In genomic region chrX:39491548-39492297, GRCh38 we compare ENCODE assay signal across 8 cellular contexts.
A peak's percentile ranks its signal among the peaks of the same experiment; 100 is the strongest.
DNase-seq lines count a peak whose midpoint lies in the region; ATAC-seq and TF ChIP-seq lines count a peak whose summit lies in the region.

No MANE protein-coding gene starts in this region.

- no peaks in the 10 kb centered on the region for H3K9me2 ChIP-seq in SU-DHL-6 (replicated peaks; ENCODE audit: insufficient read depth, low read length)

- H3K79me2 ChIP-seq in SU-DHL-6 (ENCODE audit: insufficient read depth, low read length) = no peaks in the 10 kb centered on the region
- H3K79me2 ChIP-seq in mammary epithelial cell (ENCODE audit: insufficient read depth, low read length) = no peaks in the 10 kb centered on the region

- POLR2A ChIA-PET in HEK293 (lab: Yijun Ruan, JAX) = no interaction called here

- peaks cover 0 to 1% (median 0%) of the 10 kb centered on the region in 7 donors for H3K9me3 Mint-ChIP-seq in CD4-positive, CD25-positive, alpha-beta regulatory T cell

- peaks cover 4% of the 10 kb centered on the region for H3K36me3 Mint-ChIP-seq in CD4-positive, CD25-positive, alpha-beta regulatory T cell

- BruUV-seq in mammary epithelial cell (replicated peaks; lab: Mats Ljungman, UMichigan) = no TSS peak

- peaks cover 18% of the 10 kb centered on the region for H3K4me1 ChIP-seq in CD4-positive, CD25-positive, alpha-beta regulatory T cell (ENCODE audit: control insufficient read depth, insufficient read depth, low read length, poor library complexity, severe bottlenecking)
- H3K4me1 ChIP-seq in HEK293 (ENCODE audit: control insufficient read depth, insufficient read depth, low read length) (no peaks in the 10 kb centered on the region), mammary epithelial cell (ENCODE audit: insufficient read depth, low read length) (no peaks in the 10 kb centered on the region)

- no peaks in the 10 kb centered on the region for H3K27me3 Mint-ChIP-seq in CD4-positive, CD25-positive, alpha-beta regulatory T cell

- 81% methylated on average over 6 of the region's 10 CpGs for WGBS in mammary epithelial cell (ENCODE audit: low coverage, missing lambda C conversion rate)

- H3K36me3 ChIP-seq in CD4-positive, CD25-positive, alpha-beta regulatory T cell (ENCODE audit: control insufficient read depth, insufficient read depth, low read length) = no peaks in the 10 kb centered on the region
- H3K36me3 ChIP-seq in HEK293 (ENCODE audit: control insufficient read depth in 2 of 2, insufficient read depth in 1 of 2, low read length in 2 of 2) (no peaks in the 10 kb centered on the region), SU-DHL-6 (ENCODE audit: low read length) (no peaks in the 10 kb centered on the region), mammary epithelial cell (ENCODE audit: insufficient read depth, low read length) (no peaks in the 10 kb centered on the region)

- ATAC-seq in CD4-positive, CD25-positive, alpha-beta regulatory T cell (ENCODE audit: low read depth in 2 of 2) = peak; percentile 77 to 88

- H4K20me1 ChIP-seq in SU-DHL-6 (ENCODE audit: low read depth, low read length) = no peaks in the 10 kb centered on the region
- H4K20me1 ChIP-seq in mammary epithelial cell (ENCODE audit: insufficient read depth, low read length) = no peaks in the 10 kb centered on the region

- CTCF ChIA-PET in HEK293 (lab: Yijun Ruan, JAX) = interaction anchor here (0.6 kb wide), 1 partner anchor 291 kb away, joined by 3 read pairs; no protein-coding TSS in a partner anchor
- CTCF ChIA-PET in mammary epithelial cell (lab: Charles Lee; ENCODE audit: low non-redundant PET) = no interaction called here

- no peaks in the 10 kb centered on the region for H3K27me3 ChIP-seq in CD4-positive, CD25-positive, alpha-beta regulatory T cell (ENCODE audit: control insufficient read depth, insufficient read depth, low read length)
- H3K27me3 ChIP-seq in SU-DHL-6 (ENCODE audit: low read length) = no peaks in the 10 kb centered on the region
- no peaks in the 10 kb centered on the region for H3K27me3 ChIP-seq in mammary epithelial cell (ENCODE audit: insufficient read depth, low read length)

- H3K9me3 ChIP-seq in CD4-positive, CD25-positive, alpha-beta regulatory T cell (ENCODE audit: control insufficient read depth in 2 of 2, low read length in 2 of 2) = no peaks in the 10 kb centered on the region
- H3K9me3 ChIP-seq in HEK293 (ENCODE audit: control insufficient read depth, insufficient read depth, low read depth, low read length) (no peaks in the 10 kb centered on the region), SU-DHL-6 (ENCODE audit: insufficient read depth, low read length) (no peaks in the 10 kb centered on the region), mammary epithelial cell (replicated peaks; ENCODE audit: insufficient read depth, low read length) (no peaks in the 10 kb centered on the region)

- no peak overlapping the region for H3K9ac ChIP-seq in SU-DHL-6 (ENCODE audit: low read length)
- H3K9ac ChIP-seq in mammary epithelial cell (ENCODE audit: insufficient read depth, low read length) = no peak overlapping the region

- dilution Hi-C loops in mammary epithelial cell (cut with HindIII; ENCODE audit: low sequenced_read_pairs) = no loop called here

- no peaks in the 10 kb centered on the region for H3F3A ChIP-seq in SU-DHL-6 (ENCODE audit: insufficient read depth)

- H3K4me2 ChIP-seq in SU-DHL-6 (ENCODE audit: low read depth, low read length, poor library complexity, severe bottlenecking) = peak overlapping the region; percentile 31
- no peak overlapping the region for H3K4me2 ChIP-seq in mammary epithelial cell (ENCODE audit: insufficient read depth, low read depth, low read length)

- in situ Hi-C loops in mammary epithelial cell (cut with MboI; ENCODE audit: low sequenced_read_pairs in 2 of 2) = no loop called here

- H2AFZ ChIP-seq in SU-DHL-6 (ENCODE audit: low read depth, low read length, severe bottlenecking) (no peak overlapping the region), mammary epithelial cell (ENCODE audit: low read depth, low read length) (no peak overlapping the region)

- H3K27ac ChIP-seq in CD4-positive, CD25-positive, alpha-beta regulatory T cell (ENCODE audit: insufficient read depth, low read length, poor library complexity, severe bottlenecking) = peak overlapping the region; percentile 56
- H3K27ac ChIP-seq in HEK293 (ENCODE audit: extremely low read depth, low read depth, low read length) (no peak overlapping the region), SU-DHL-6 (ENCODE audit: low read depth, low read length) (no peak overlapping the region), mammary epithelial cell (ENCODE audit: insufficient read depth, low read depth, low read length) (no peak overlapping the region)

- H3K4me3 ChIP-seq in CD4-positive, CD25-positive, alpha-beta regulatory T cell (ENCODE audit: low read depth, low read length) = peak overlapping the region; percentile 67
- H3K4me3 ChIP-seq in HEK293 (ENCODE audit: low read depth, low read length) (no peak overlapping the region), SU-DHL-6 (ENCODE audit: insufficient read depth, low read length, poor library complexity, severe bottlenecking) (no peak overlapping the region), mammary epithelial cell (replicated peaks in 1 of 3; ENCODE audit: insufficient read depth in 1 of 3, low read depth in 2 of 3, low read length in 3 of 3) (no peak overlapping the region)

- H3K27ac Mint-ChIP-seq in CD4-positive, CD25-positive, alpha-beta regulatory T cell = peak overlapping the region; percentile 28 to 95 (median 76)

- peak overlapping the region; percentile 52 to 76 (median 64) for H3K4me3 Mint-ChIP-seq in CD4-positive, CD25-positive, alpha-beta regulatory T cell

- DNase-seq in CD4-positive, CD25-positive, alpha-beta regulatory T cell = peak; percentile 27 to 81 (median 55)
- DNase-seq in activated naive CD4-positive, alpha-beta T cell treated with anti-CD3 and anti-CD28 coated beads, Interleukin-2, amount 50 U/mL, for 16 hours = peak; percentile 54
- peak in 2 of 3 donors; percentile 35 to 50 for DNase-seq in stimulated activated CD4-positive, alpha-beta T cell treated with anti-CD3 and anti-CD28 coated beads, TNF-alpha, amount 100 ng/mL, for 48 hours (ENCODE audit: low read depth in 3 of 3)
- DNase-seq in NCI-H526 treated with DMSO at 0.1 percent for 48 hours (lab: John Stamatoyannopoulos, UW) = no peak
- no peak for DNase-seq in mammary epithelial cell
- DNase-seq in hepatic stellate cell (ENCODE audit: low spot score) = no peak

- TF ChIP-seq CTCF in HEK293 (tag by site-specific recombination; IDR thresholded peaks at IDR 0.05) (no peak), SU-DHL-6 (IDR thresholded peaks at IDR 0.05; ENCODE audit: insufficient read depth, low read length, poor library complexity, severe bottlenecking) (no peak), mammary epithelial cell (conservative IDR thresholded peaks at IDR 0.05 in 1 of 2, IDR thresholded peaks at IDR 0.05 in 1 of 2; ENCODE audit: extremely low read depth in 1 of 2, insufficient read depth in 1 of 2, low read depth in 1 of 2, low read length in 2 of 2) (no peak)

- H3K4me1 Mint-ChIP-seq in CD4-positive, CD25-positive, alpha-beta regulatory T cell = peaks cover 6 to 38% (median 18%) of the 10 kb centered on the region in 4 donors

- intact Hi-C loops in mammary epithelial cell (cut with micrococcal nuclease) = no loop called here

TF ChIP-seq in HEK293, 187 proteins besides CTCF, POLR2A, EP300 and RAD21:
- TF ChIP-seq REPIN1 (tag by site-specific recombination; IDR thresholded peaks at IDR 0.05; ENCODE audit: low read depth) (no peak), EGR2 (tag by site-specific recombination; IDR thresholded peaks at IDR 0.05; ENCODE audit: low read depth) (peak; percentile 38; the same call in 1 of the 2 replicates), OVOL3 (tag by site-specific recombination; IDR thresholded peaks at IDR 0.05) (no peak), ZBTB26 (tag by site-specific recombination; optimal IDR thresholded peaks at IDR 0.05) (no peak), ZIC2 (tag by site-specific recombination; IDR thresholded peaks at IDR 0.05) (no peak)

Comparison
In these comparisons a context has a peak if more than half of its experiments do, and no peak if none do; other contexts are left out.
1. DNase-seq: peak in CD4-positive, CD25-positive, alpha-beta regulatory T cell (3 of 3), activated naive CD4-positive, alpha-beta T cell treated with anti-CD3 and anti-CD28 coated beads, Interleukin-2, amount 50 U/mL, for 16 hours (single experiment) and stimulated activated CD4-positive, alpha-beta T cell treated with anti-CD3 and anti-CD28 coated beads, TNF-alpha, amount 100 ng/mL, for 48 hours (2 of 3); none in NCI-H526 treated with DMSO at 0.1 percent for 48 hours (single experiment), mammary epithelial cell (single experiment) and hepatic stellate cell (single experiment).